9 cellular contexts compared by ENCODE assay signal in the genomic region with DNA sequence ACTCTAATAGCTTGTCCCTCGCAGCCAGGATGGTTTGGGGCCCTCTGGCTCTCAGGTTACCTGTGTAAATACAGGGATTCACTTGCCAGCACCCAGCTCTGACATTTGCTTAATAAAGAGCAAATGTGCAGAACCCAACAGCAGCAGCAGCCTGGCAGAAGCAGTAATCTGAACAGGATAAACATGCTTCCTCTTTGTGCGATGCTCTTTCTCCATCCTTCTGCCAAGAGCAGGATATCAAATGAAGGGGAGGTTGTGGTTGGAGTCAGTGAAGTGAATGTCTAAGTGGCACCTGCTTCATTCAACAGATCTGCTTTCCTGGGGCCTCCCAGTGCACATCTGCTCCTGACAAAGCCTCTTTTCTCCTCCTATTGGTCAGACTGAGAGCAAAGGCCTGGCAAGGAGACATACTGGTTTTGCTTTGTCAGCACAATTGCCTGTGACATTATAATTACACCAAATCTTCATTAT.
A peak's percentile ranks its signal among the peaks of the same experiment; 100 is the strongest.
DNase-seq lines count a peak whose midpoint lies in the region; ATAC-seq lines count a peak whose summit lies in the region.
"Had no signal": no experiment of that assay in that cellular context is flagged by ENCODE, and none has a peak within 500 bp of the region (broad histone marks: within the 10 kb centered on the region; RNA-seq: fewer than 3 reads in every experiment).

No MANE protein-coding gene starts in this region.

- intact Hi-C loops in naive thymus-derived CD4-positive, alpha-beta T cell (cut with micrococcal nuclease) = no loop called here

- H3K4me1 ChIP-seq in SJCRH30 = peaks cover 28% of the 10 kb centered on the region
- no peaks in the 10 kb centered on the region for H3K4me1 ChIP-seq in naive thymus-derived CD4-positive, alpha-beta T cell (ENCODE audit: control insufficient read depth in 2 of 2, insufficient read depth in 2 of 2, low read length in 2 of 2)

- H3K9me3 Mint-ChIP-seq in naive thymus-derived CD4-positive, alpha-beta T cell = peaks cover 0 to 2% (median 0%) of the 10 kb centered on the region in 11 donors
- H3K9me3 Mint-ChIP-seq: activated naive CD8-positive, alpha-beta T cell treated with anti-CD3 and anti-CD28 coated beads, Interleukin-2, amount 10 ng/mL, durations not matched to agents 7 days and 5 days had no signal

- no peak for ATAC-seq in naive thymus-derived CD4-positive, alpha-beta T cell

- no peak overlapping the region for H3K27ac ChIP-seq in SJCRH30
- no peak overlapping the region for H3K27ac ChIP-seq in naive thymus-derived CD4-positive, alpha-beta T cell (ENCODE audit: low read depth, low read length)

- DNase-seq in H7 = peak; percentile 58
- peak; percentile 17 to 25 for DNase-seq in NCI-H1930 (lab: John Stamatoyannopoulos, UW)
- peak; percentile 78 to 95 for DNase-seq in SJCRH30
- peak; percentile 54 for DNase-seq in midbrain (lab: John Stamatoyannopoulos, UW)
- DNase-seq in activated CD8-positive, alpha-beta memory T cell treated with anti-CD3 and anti-CD28 coated beads, Interleukin-2, amount 50 U/mL, for 48 hours = no peak
- no peak for DNase-seq in activated CD4-positive, alpha-beta T cell treated with anti-CD3 and anti-CD28 coated beads for 4 hours
- DNase-seq in naive thymus-derived CD4-positive, alpha-beta T cell = no peak
- no peak for DNase-seq in activated CD4-positive, CD25-positive, alpha-beta regulatory T cell treated with anti-CD3 and anti-CD28 coated beads, Interleukin-2, amount 50 U/mL, for 72 hours
- DNase-seq: activated naive CD8-positive, alpha-beta T cell treated with anti-CD3 and anti-CD28 coated beads, Interleukin-2, amount 10 ng/mL, durations not matched to agents 7 days and 5 days had no signal

- H3K4me3 Mint-ChIP-seq in naive thymus-derived CD4-positive, alpha-beta T cell = no peak overlapping the region
- H3K4me3 Mint-ChIP-seq: activated naive CD8-positive, alpha-beta T cell treated with anti-CD3 and anti-CD28 coated beads, Interleukin-2, amount 10 ng/mL, durations not matched to agents 7 days and 5 days had no signal

- POLR2A ChIA-PET in naive thymus-derived CD4-positive, alpha-beta T cell (lab: Charles Lee) = no interaction called here

- H3K36me3 Mint-ChIP-seq in naive thymus-derived CD4-positive, alpha-beta T cell = peaks cover 2 to 32% (median 10%) of the 10 kb centered on the region in 5 donors

- peaks cover 0 to 4% (median 0%) of the 10 kb centered on the region in 7 donors for H3K4me1 Mint-ChIP-seq in naive thymus-derived CD4-positive, alpha-beta T cell

- no peaks in the 10 kb centered on the region for H3K27me3 Mint-ChIP-seq in naive thymus-derived CD4-positive, alpha-beta T cell
- H3K27me3 Mint-ChIP-seq: activated naive CD8-positive, alpha-beta T cell treated with anti-CD3 and anti-CD28 coated beads, Interleukin-2, amount 10 ng/mL, durations not matched to agents 7 days and 5 days had no signal

- H3K9me3 ChIP-seq in SJCRH30 (replicated peaks) = no peaks in the 10 kb centered on the region
- H3K9me3 ChIP-seq in naive thymus-derived CD4-positive, alpha-beta T cell (ENCODE audit: control insufficient read depth in 2 of 3, low read length in 3 of 3) = no peaks in the 10 kb centered on the region

- peaks cover 3% of the 10 kb centered on the region for H3K36me3 ChIP-seq in H7 (replicated peaks; ENCODE audit: control insufficient read depth, insufficient read depth, low read length)
- no peaks in the 10 kb centered on the region; the same call in 1 of the 2 replicates for H3K36me3 ChIP-seq in SJCRH30
- H3K36me3 ChIP-seq in naive thymus-derived CD4-positive, alpha-beta T cell (ENCODE audit: control insufficient read depth in 2 of 3, insufficient read depth in 3 of 3, low read length in 3 of 3) = peaks cover 0 to 68% (median 0%) of the 10 kb centered on the region in 3 experiments

- H3K4me3 ChIP-seq in H7 (ENCODE audit: insufficient read depth, low read depth, low read length) (no peak overlapping the region), SJCRH30 (no peak overlapping the region)
- no peak overlapping the region for H3K4me3 ChIP-seq in naive thymus-derived CD4-positive, alpha-beta T cell (ENCODE audit: low read length)

- CTCF ChIA-PET in naive thymus-derived CD4-positive, alpha-beta T cell (lab: Charles Lee) = no interaction called here

- no peaks in the 10 kb centered on the region for H3K27me3 ChIP-seq in H7 (ENCODE audit: control insufficient read depth, insufficient read depth, low read length)
- H3K27me3 ChIP-seq in SJCRH30 = no peaks in the 10 kb centered on the region
- H3K27me3 ChIP-seq in naive thymus-derived CD4-positive, alpha-beta T cell (ENCODE audit: control insufficient read depth in 2 of 2, insufficient read depth in 2 of 2, low read length in 2 of 2) = no peaks in the 10 kb centered on the region

- H3K27ac Mint-ChIP-seq in naive thymus-derived CD4-positive, alpha-beta T cell = no peak overlapping the region
- H3K27ac Mint-ChIP-seq: activated naive CD8-positive, alpha-beta T cell treated with anti-CD3 and anti-CD28 coated beads, Interleukin-2, amount 10 ng/mL, durations not matched to agents 7 days and 5 days had no signal

Comparison
In these comparisons a context has a peak if more than half of its experiments do, and no peak if none do; other contexts are left out.
1. DNase-seq: peak in H7 (single experiment), NCI-H1930 (2 of 2), SJCRH30 (2 of 2) and midbrain (single experiment); none in activated CD8-positive, alpha-beta memory T cell treated with anti-CD3 and anti-CD28 coated beads, Interleukin-2, amount 50 U/mL, for 48 hours (single experiment), activated CD4-positive, alpha-beta T cell treated with anti-CD3 and anti-CD28 coated beads for 4 hours (0 of 2), naive thymus-derived CD4-positive, alpha-beta T cell (0 of 9) and activated CD4-positive, CD25-positive, alpha-beta regulatory T cell treated with anti-CD3 and anti-CD28 coated beads, Interleukin-2, amount 50 U/mL, for 72 hours (single experiment).